18 cellular contexts compared by ENCODE assay signal in the genomic region with DNA sequence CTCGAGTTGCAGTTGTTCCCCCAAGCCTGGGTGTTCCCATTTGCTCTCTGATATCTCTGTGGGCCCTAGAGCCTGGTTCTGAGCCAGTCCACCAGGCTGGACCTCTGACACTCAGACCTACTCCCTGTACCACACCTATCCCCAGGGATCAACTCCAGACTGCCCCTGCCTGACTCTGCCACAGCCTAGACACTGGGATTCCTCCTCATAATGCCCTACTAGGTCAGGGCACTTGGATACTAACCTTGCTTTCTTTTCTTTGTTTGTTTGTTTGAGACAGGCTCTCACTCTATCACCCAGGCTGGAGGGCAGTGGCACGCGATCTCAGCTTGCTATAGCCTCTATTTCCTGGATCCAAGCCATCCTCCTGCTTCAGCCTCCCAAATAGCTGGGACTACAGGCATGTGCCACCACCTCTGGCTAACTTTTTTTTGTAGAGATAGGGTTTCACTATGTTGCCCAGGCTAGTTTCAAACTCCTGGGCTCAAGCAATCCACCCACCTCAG. TPM values are rescaled to one million over a fixed set of nuclear protein-coding genes. Genes with fewer than 3 reads are reported as not detected.
DNase-seq lines count a peak whose midpoint lies in the region; ATAC-seq and TF ChIP-seq lines count a peak whose summit lies in the region.
"Had no signal": no experiment of that assay in that cellular context is flagged by ENCODE, and none has a peak within 500 bp of the region (broad histone marks: within the 10 kb centered on the region; RNA-seq: fewer than 3 reads in every experiment).

No MANE protein-coding gene starts in this region.

- peak overlapping the region; percentile 47; the same call in 1 of the 2 replicates for H3K27ac ChIP-seq in SU-DHL-6 (ENCODE audit: low read depth, low read length)
- H3K27ac ChIP-seq in stomach = peak overlapping the region; percentile 76 to 91 (median 85)
- H3K27ac ChIP-seq: 22Rv1 had no signal

- no peak overlapping the region for H2AFZ ChIP-seq in SU-DHL-6 (ENCODE audit: low read depth, low read length, severe bottlenecking)

- peak overlapping the region; percentile 37 for H3K4me2 ChIP-seq in SU-DHL-6 (ENCODE audit: low read depth, low read length, poor library complexity, severe bottlenecking)

- no peaks in the 10 kb centered on the region for H3K79me2 ChIP-seq in SU-DHL-6 (ENCODE audit: insufficient read depth, low read length)

- peaks cover 15% of the 10 kb centered on the region for H3F3A ChIP-seq in SU-DHL-6 (ENCODE audit: insufficient read depth)

- peaks cover 6% of the 10 kb centered on the region for H3K36me3 Mint-ChIP-seq in activated CD4-positive, alpha-beta T cell treated with anti-CD3 and anti-CD28 coated beads, Interleukin-2, amount 10 ng/mL, durations not matched to agents 24 days and 14 days (ENCODE audit: low read depth)
- H3K36me3 Mint-ChIP-seq: CD14-positive monocyte had no signal

- H3K4me3 ChIP-seq in SU-DHL-6 (ENCODE audit: insufficient read depth, low read length, poor library complexity, severe bottlenecking) (no peak overlapping the region), stomach (no peak overlapping the region)
- H3K4me3 ChIP-seq: prostate gland had no signal

- H3K9me2 ChIP-seq in SU-DHL-6 (replicated peaks; ENCODE audit: insufficient read depth, low read length) = no peaks in the 10 kb centered on the region

- ATAC-seq in left lobe of liver (peak; percentile 1), GM19023 (IDR thresholded peaks at IDR 0.05; ENCODE audit: unreplicated experiment) (no peak), GM18517 (IDR thresholded peaks at IDR 0.05; ENCODE audit: unreplicated experiment) (no peak)
- ATAC-seq: activated CD8-positive, alpha-beta memory T cell treated with anti-CD3 and anti-CD28 coated beads, Interleukin-2, amount 10 ng/mL, durations not matched to agents 7 days and 5 days had no signal

- no peaks in the 10 kb centered on the region for H3K27me3 ChIP-seq in SU-DHL-6 (ENCODE audit: low read length)
- no peaks in the 10 kb centered on the region for H3K27me3 ChIP-seq in stomach

- no peaks in the 10 kb centered on the region for H3K27me3 Mint-ChIP-seq in activated CD4-positive, alpha-beta T cell treated with anti-CD3 and anti-CD28 coated beads, Interleukin-2, amount 10 ng/mL, durations not matched to agents 24 days and 14 days
- H3K27me3 Mint-ChIP-seq: activated CD8-positive, alpha-beta memory T cell treated with anti-CD3 and anti-CD28 coated beads, Interleukin-2, amount 10 ng/mL, durations not matched to agents 7 days and 5 days had no signal

- H3K9me3 Mint-ChIP-seq in activated CD4-positive, alpha-beta T cell treated with anti-CD3 and anti-CD28 coated beads, Interleukin-2, amount 10 ng/mL, durations not matched to agents 24 days and 14 days = no peaks in the 10 kb centered on the region
- H3K9me3 Mint-ChIP-seq: CD14-positive monocyte; T-helper 1 cell treated with Interleukin-12 subunit alpha and Interleukin-12 subunit beta and Interleukin-4 antibody, amounts not matched to agents 30 μg/mL and 1 μg/mL, for 36 hours had no signal

- peak overlapping the region; percentile 17 for H3K27ac Mint-ChIP-seq in activated CD4-positive, alpha-beta T cell treated with anti-CD3 and anti-CD28 coated beads, Interleukin-2, amount 10 ng/mL, durations not matched to agents 24 days and 14 days
- H3K27ac Mint-ChIP-seq: activated CD8-positive, alpha-beta memory T cell treated with anti-CD3 and anti-CD28 coated beads, Interleukin-2, amount 10 ng/mL, durations not matched to agents 7 days and 5 days had no signal

- TF ChIP-seq CTCF in SU-DHL-6 (IDR thresholded peaks at IDR 0.05; ENCODE audit: insufficient read depth, low read length, poor library complexity, severe bottlenecking) (no peak), stomach (IDR thresholded peaks at IDR 0.05) (no peak)

- TF ChIP-seq EP300 in stomach (IDR thresholded peaks at IDR 0.05) = no peak

- no peak for DNase-seq in activated CD4-positive, alpha-beta T cell treated with anti-CD3 and anti-CD28 coated beads, Interleukin-2, amount 10 ng/mL, durations not matched to agents 24 days and 14 days
- no peak for DNase-seq in activated CD4-positive, alpha-beta T cell treated with anti-CD3 and anti-CD28 coated beads for 1 hour
- DNase-seq in left lobe of liver (ENCODE audit: low spot score) = no peak
- DNase-seq in stomach = peak; percentile 46
- no peak for DNase-seq in Ammon's horn (ENCODE audit: low spot score)
- DNase-seq: activated CD4-positive, CD25-positive, alpha-beta regulatory T cell; activated CD8-positive, alpha-beta memory T cell treated with anti-CD3 and anti-CD28 coated beads, Interleukin-2, amount 10 ng/mL, durations not matched to agents 7 days and 5 days; activated naive CD4-positive, alpha-beta T cell treated with Interleukin-2 at 50 U/mL for 16 hours; DND-41; NCI-H187; NCI-H82 had no signal

- H3K9ac ChIP-seq in SU-DHL-6 (ENCODE audit: low read length) = peak overlapping the region; percentile 10; the same call in 1 of the 2 replicates

- no peak for TF ChIP-seq POLR2A in stomach (IDR thresholded peaks at IDR 0.05)

- peaks cover 57% of the 10 kb centered on the region for H3K4me1 Mint-ChIP-seq in activated CD4-positive, alpha-beta T cell treated with anti-CD3 and anti-CD28 coated beads, Interleukin-2, amount 10 ng/mL, durations not matched to agents 24 days and 14 days

- no peak overlapping the region for H3K4me3 Mint-ChIP-seq in activated CD4-positive, alpha-beta T cell treated with anti-CD3 and anti-CD28 coated beads, Interleukin-2, amount 10 ng/mL, durations not matched to agents 24 days and 14 days
- H3K4me3 Mint-ChIP-seq: activated CD8-positive, alpha-beta memory T cell treated with anti-CD3 and anti-CD28 coated beads, Interleukin-2, amount 10 ng/mL, durations not matched to agents 7 days and 5 days; CD14-positive monocyte; T-helper 1 cell treated with Interleukin-12 subunit alpha and Interleukin-12 subunit beta and Interleukin-4 antibody, amounts not matched to agents 30 μg/mL and 1 μg/mL, for 36 hours had no signal

- peaks cover 62 to 98% (median 84%) of the 10 kb centered on the region in 4 donors for H3K4me1 ChIP-seq in stomach

- intact Hi-C loops in activated CD4-positive, alpha-beta T cell treated with anti-CD3 and anti-CD28 coated beads, Interleukin-2, amount 10 ng/mL, durations not matched to agents 24 days and 14 days (cut with micrococcal nuclease) = loop anchor here (5.0 kb wide), 1 partner anchor 39 kb away; no protein-coding TSS in a partner anchor
- intact Hi-C loops in stomach (cut with DNase I; ENCODE audit: low total_unique reads) = no loop called here

- no peaks in the 10 kb centered on the region for H4K20me1 ChIP-seq in SU-DHL-6 (ENCODE audit: low read depth, low read length)

- H3K36me3 ChIP-seq in SU-DHL-6 (ENCODE audit: low read length) = no peaks in the 10 kb centered on the region
- no peaks in the 10 kb centered on the region for H3K36me3 ChIP-seq in stomach
- H3K36me3 ChIP-seq: prostate gland had no signal

- 30 to 63% (median 47%) methylated on average over 3 of the region's 3 CpGs for WGBS in stomach, 5 donors

- no peaks in the 10 kb centered on the region for H3K9me3 ChIP-seq in SU-DHL-6 (ENCODE audit: insufficient read depth, low read length)
- no peaks in the 10 kb centered on the region for H3K9me3 ChIP-seq in stomach
- H3K9me3 ChIP-seq: prostate gland had no signal

RNA-seq across cellular contexts. Expression of a gene that starts 30.8 kb away (rescaled TPM):
- 45.2 and 53.6 TPM in 2 replicates for total RNA-seq in activated CD4-positive, alpha-beta T cell treated with anti-CD3 and anti-CD28 coated beads, Interleukin-2, amount 10 ng/mL, durations not matched to agents 24 days and 14 days
- total RNA-seq in left lobe of liver = 30.3 TPM
- total RNA-seq in stomach = 100 to 1,000 TPM in 3 of 5 donors, 10 to 100 TPM in 2; 39.3 to 605 (median 130) TPM
- 100 to 1,000 TPM; 111 to 122 (median 115) TPM for polyA plus RNA-seq in stomach
